ENCODE assay signal across 8 cellular contexts in genomic region chr17:7841622-7842379, GRCh38. TPM values are rescaled to one million over a fixed set of nuclear protein-coding genes. Genes with fewer than 3 reads are reported as not detected.
DNase-seq lines count a peak whose midpoint lies in the region; ATAC-seq and TF ChIP-seq lines count a peak whose summit lies in the region.

No MANE protein-coding gene starts in this region.

- H3K4me2 ChIP-seq in DOHH2 (ENCODE audit: low read length), result peak overlapping the region; percentile 93

- H3K36me3 ChIP-seq in DOHH2 (ENCODE audit: control insufficient read depth, low read length), result peaks cover 65% of the 10 kb centered on the region
- peaks cover 4 to 20% of the 10 kb centered on the region in 2 experiments; a peak in 2 of 3 replicates for H3K36me3 ChIP-seq in HEK293 (ENCODE audit: control insufficient read depth in 2 of 2, insufficient read depth in 1 of 2, low read length in 2 of 2)

- H3F3A ChIP-seq in DOHH2 (ENCODE audit: control insufficient read depth, insufficient read depth), result peaks cover 44% of the 10 kb centered on the region

- peaks cover 8% of the 10 kb centered on the region; the same call in 1 of the 2 replicates for H4K20me1 ChIP-seq in DOHH2 (ENCODE audit: control insufficient read depth, insufficient read depth, low read depth, low read length)

- CTCF ChIA-PET in HEK293 (lab: Yijun Ruan, JAX), result interaction anchor here (0.7 to 2.0 kb wide), 9 partner anchors 9 to 238 kb away, joined by 3 to 7 read pairs (median 4); partner anchors contain the start of gene NAA38

- peaks cover 80% of the 10 kb centered on the region for H3K79me2 ChIP-seq in DOHH2 (ENCODE audit: control insufficient read depth, low read length)

- intact Hi-C loops in sciatic nerve (cut with DNase I), result loop anchor here (5.0 kb wide), 1 partner anchor 330 kb away; no protein-coding TSS in a partner anchor

- H3K4me1 ChIP-seq in DOHH2 (ENCODE audit: control insufficient read depth, low read length), result peaks cover 51% of the 10 kb centered on the region
- H3K4me1 ChIP-seq in HEK293 (ENCODE audit: control insufficient read depth, insufficient read depth, low read length), result peaks cover 31% of the 10 kb centered on the region

- POLR2A ChIA-PET in HEK293 (lab: Yijun Ruan, JAX), result interaction anchor here (0.6 to 7.7 kb wide), 16 partner anchors 7 to 269 kb away, joined by 3 to 110 read pairs (median 4); partner anchors contain the start of genes CYB5D1, KDM6B, NAA38 and TMEM88

- no peaks in the 10 kb centered on the region for H3K9me3 ChIP-seq in DOHH2 (ENCODE audit: control insufficient read depth, insufficient read depth, low read length)
- no peaks in the 10 kb centered on the region for H3K9me3 ChIP-seq in HEK293 (ENCODE audit: control insufficient read depth, insufficient read depth, low read depth, low read length)

- H3K27ac ChIP-seq in DOHH2 (ENCODE audit: low read depth, low read length) (peak overlapping the region; percentile 96), HEK293 (ENCODE audit: extremely low read depth, low read depth, low read length) (peak overlapping the region; percentile 96)

- peak; percentile 84 for ATAC-seq in sciatic nerve
- ATAC-seq in GM18858 (IDR thresholded peaks at IDR 0.05; ENCODE audit: unreplicated experiment), result no peak

- H3K9me2 ChIP-seq in DOHH2 (replicated peaks; ENCODE audit: control insufficient read depth, low read length), result no peaks in the 10 kb centered on the region

- in situ Hi-C loops in astrocyte of the cerebellum (cut with HindIII; ENCODE audit: low sequenced_read_pairs), result no loop called here

- peak overlapping the region; percentile 87 for H3K4me3 ChIP-seq in DOHH2 (ENCODE audit: low read length)
- peak overlapping the region; percentile 70 for H3K4me3 ChIP-seq in HEK293 (ENCODE audit: low read depth, low read length)
- H3K4me3 ChIP-seq in astrocyte of the cerebellum (ENCODE audit: low read depth, low read length), result peak overlapping the region; percentile 70

- H3K27me3 ChIP-seq in DOHH2 (ENCODE audit: control insufficient read depth, low read length), result no peaks in the 10 kb centered on the region

- DNase-seq in NCI-H1694 (lab: John Stamatoyannopoulos, UW) (peak; percentile 81), T1000 (lab: John Stamatoyannopoulos, UW) (peak; percentile 86), astrocyte of the cerebellum (ENCODE audit: low read depth) (peak; percentile 66), hypothalamus (lab: John Stamatoyannopoulos, UW) (peak; percentile 76 to 95 (median 90)), sciatic nerve (ENCODE audit: low spot score) (peak; percentile 96)

- peak; percentile 27 for TF ChIP-seq CTCF in DOHH2 (IDR thresholded peaks at IDR 0.05; ENCODE audit: low read depth, low read length, poor library complexity, severe bottlenecking)
- peak; percentile 78 for TF ChIP-seq CTCF in HEK293 (tag by site-specific recombination; IDR thresholded peaks at IDR 0.05)
- TF ChIP-seq CTCF in astrocyte of the cerebellum (IDR thresholded peaks at IDR 0.05; ENCODE audit: low read depth, low read length, missing control alignments), result no peak

TF ChIP-seq in HEK293, 187 proteins besides CTCF, POLR2A, EP300 and RAD21 (continues in another document):
- TF ChIP-seq ZNF658 (tag by site-specific recombination; IDR thresholded peaks at IDR 0.05) (no peak), BCL11B (tag by site-specific recombination; IDR thresholded peaks at IDR 0.05; ENCODE audit: low read depth) (no peak), ZSCAN4 (tag by site-specific recombination; IDR thresholded peaks at IDR 0.05) (no peak), ZNF354C (tag by site-specific recombination; IDR thresholded peaks at IDR 0.05; ENCODE audit: borderline replicate concordance, low read depth) (no peak), TRIM28 (IDR thresholded peaks at IDR 0.05; ENCODE audit: borderline replicate concordance, low read length) (0 out of 2 replicates have a peak, but pooled peaks have one; percentile 3), GFI1B (tag by site-specific recombination; IDR thresholded peaks at IDR 0.05) (no peak), ZNF596 (tag by site-specific recombination; IDR thresholded peaks at IDR 0.05) (no peak), ZSCAN23 (tag by site-specific recombination; IDR thresholded peaks at IDR 0.05) (0 out of 2 replicates have a peak, but pooled peaks have one; percentile 8), ZNF639 (tag by site-specific recombination; IDR thresholded peaks at IDR 0.05) (no peak), AEBP2 (tag by site-specific recombination; IDR thresholded peaks at IDR 0.05; ENCODE audit: borderline replicate concordance) (no peak), ZSCAN18 (tag by site-specific recombination; IDR thresholded peaks at IDR 0.05) (no peak), ZNF654 (tag by site-specific recombination; IDR thresholded peaks at IDR 0.05; ENCODE audit: low read depth) (0 out of 2 replicates have a peak, but pooled peaks have one; percentile 7), ZNF423 (tag by site-specific recombination; IDR thresholded peaks at IDR 0.05) (peak; percentile 52; the same call in 1 of the 2 replicates), ZNF560 (tag by site-specific recombination; IDR thresholded peaks at IDR 0.05; ENCODE audit: borderline replicate concordance) (no peak), ZNF521 (tag by site-specific recombination; IDR thresholded peaks at IDR 0.05) (no peak), ZNF292 (tag by site-specific recombination; IDR thresholded peaks at IDR 0.05; ENCODE audit: borderline replicate concordance, low read depth) (no peak), ZNF391 (tag by site-specific recombination; IDR thresholded peaks at IDR 0.05; ENCODE audit: borderline replicate concordance, low read depth) (0 out of 2 replicates have a peak, but pooled peaks have one; percentile 38), KLF9 (tag by site-specific recombination; IDR thresholded peaks at IDR 0.05; ENCODE audit: low read depth) (peak; percentile 78), ZNF133 (tag by site-specific recombination; IDR thresholded peaks at IDR 0.05) (no peak), ZNF140 (tag by site-specific recombination; IDR thresholded peaks at IDR 0.05) (no peak), ZSCAN30 (tag by site-specific recombination; IDR thresholded peaks at IDR 0.05) (peak; percentile 58; the same call in 1 of the 2 replicates), ZNF121 (tag by site-specific recombination; IDR thresholded peaks at IDR 0.05) (no peak), MEIS1 (CRISPR knock-in tag; IDR thresholded peaks at IDR 0.05; ENCODE audit: borderline replicate concordance) (no peak), ZNF174 (tag by site-specific recombination; IDR thresholded peaks at IDR 0.05) (no peak), ZSCAN16 (tag by site-specific recombination; IDR thresholded peaks at IDR 0.05) (no peak)

RNA-seq across cellular contexts. Expression of gene KDM6B, which starts 7.8 kb away (rescaled TPM):
- total RNA-seq in sciatic nerve, result 41.0 TPM

RNA-seq across cellular contexts. Expression of gene TMEM88, which starts 13.1 kb away (rescaled TPM):
- 18.5 TPM for total RNA-seq in sciatic nerve

RNA-seq across cellular contexts. Expression of gene NAA38, which starts 15.6 kb away (rescaled TPM):
- 53.5 TPM for total RNA-seq in sciatic nerve

RNA-seq across cellular contexts. Expression of gene CYB5D1, which starts 16.0 kb away (rescaled TPM):
- total RNA-seq in sciatic nerve, result 13.3 TPM

RNA-seq across cellular contexts. Expression of gene CHD3, which starts 46.8 kb away (rescaled TPM):
- 138 TPM for total RNA-seq in sciatic nerve
